Comparison of ENCODE assay signal across 1 cellular context in genomic region chr10:53315709-53316108, GRCh38.
TF ChIP-seq lines count a peak whose summit lies in the region.

No MANE protein-coding gene starts in this region.

TF ChIP-seq in liver, 16 proteins besides CTCF, POLR2A, EP300 and RAD21 (continued from another document):
- TF ChIP-seq REST (IDR thresholded peaks at IDR 0.05) (no peak), FOXA2 (IDR thresholded peaks at IDR 0.05) (no peak), TAF1 (conservative IDR thresholded peaks at IDR 0.05) (no peak), GABPA (IDR thresholded peaks at IDR 0.05 in 1 of 2, conservative IDR thresholded peaks at IDR 0.05 in 1 of 2) (no peak), RXRA (IDR thresholded peaks at IDR 0.05) (no peak), HNF4A (conservative IDR thresholded peaks at IDR 0.05) (no peak), ATF3 (IDR thresholded peaks at IDR 0.05) (no peak), JUND (IDR thresholded peaks at IDR 0.05) (no peak)
